Comparison of ENCODE assay signal across 30 cellular contexts in the genomic region with DNA sequence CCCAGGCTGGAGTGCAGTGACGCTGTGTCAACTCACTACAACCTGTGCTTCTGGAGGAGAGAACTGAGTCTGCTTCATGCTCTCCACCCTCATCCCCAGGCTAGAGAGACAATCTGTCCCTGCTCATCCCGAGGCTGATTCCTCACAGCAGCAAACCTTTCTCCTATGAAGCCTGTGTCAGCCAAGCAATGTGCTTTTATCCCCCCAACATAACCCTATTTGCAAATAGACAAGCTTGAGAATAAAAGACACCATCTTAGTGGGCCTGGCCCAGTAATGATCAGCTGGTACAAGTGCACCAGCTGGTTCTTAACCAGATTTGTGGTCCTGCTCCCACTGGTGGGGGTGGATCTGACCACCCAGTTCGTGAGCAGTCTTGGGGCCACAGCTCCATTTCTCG.
"Had no signal": no experiment of that assay in that cellular context is flagged by ENCODE, and none has a peak within 500 bp of the region (broad histone marks: within the 10 kb centered on the region; RNA-seq: fewer than 3 reads in every experiment).

No MANE protein-coding gene starts in this region.

- H3K9me3 Mint-ChIP-seq: activated CD4-positive, alpha-beta memory T cell treated with anti-CD3 and anti-CD28 coated beads, Interleukin-2, amount 10 ng/mL, durations not matched to agents 7 days and 5 days; activated CD4-positive, alpha-beta T cell treated with anti-CD3 and anti-CD28 coated beads, Interleukin-2, amount 10 ng/mL, durations not matched to agents 7 days and 5 days; activated naive CD4-positive, alpha-beta T cell treated with anti-CD3 and anti-CD28 coated beads, Interleukin-2, amount 10 ng/mL, durations not matched to agents 7 days and 5 days; activated T-helper 1 cell treated with anti-CD3 and anti-CD28 coated beads, Interleukin-12 subunit alpha, Interleukin-12 subunit beta, Interleukin-2, Interleukin-4 antibody, amounts not matched to agents 30 ng/mL and 10 ng/mL and 1 ng/mL, durations not matched to agents 14 hours and 24 hours and 36 hours; T-helper 2 cell treated with Interferon-gamma antibody and Interleukin-4, amounts not matched to agents 5 μg/mL and 100 μg/mL, for 36 hours had no signal

- H3K4me1 Mint-ChIP-seq: activated CD4-positive, alpha-beta memory T cell treated with anti-CD3 and anti-CD28 coated beads, Interleukin-2, amount 10 ng/mL, durations not matched to agents 7 days and 5 days; activated CD4-positive, alpha-beta T cell treated with anti-CD3 and anti-CD28 coated beads, Interleukin-2, amount 10 ng/mL, durations not matched to agents 7 days and 5 days; activated CD8-positive, alpha-beta memory T cell treated with anti-CD3 and anti-CD28 coated beads, Interleukin-2, amount 10 ng/mL, durations not matched to agents 7 days and 5 days; activated naive CD4-positive, alpha-beta T cell treated with anti-CD3 and anti-CD28 coated beads, Interleukin-2, amount 10 ng/mL, durations not matched to agents 7 days and 5 days had no signal

- H3K27ac Mint-ChIP-seq: activated CD4-positive, alpha-beta memory T cell treated with anti-CD3 and anti-CD28 coated beads, Interleukin-2, amount 10 ng/mL, durations not matched to agents 7 days and 5 days; activated CD4-positive, alpha-beta T cell treated with anti-CD3 and anti-CD28 coated beads, Interleukin-2, amount 10 ng/mL, durations not matched to agents 7 days and 5 days; activated CD8-positive, alpha-beta memory T cell treated with anti-CD3 and anti-CD28 coated beads, Interleukin-2, amount 10 ng/mL, durations not matched to agents 7 days and 5 days; activated naive CD4-positive, alpha-beta T cell treated with anti-CD3 and anti-CD28 coated beads, Interleukin-2, amount 10 ng/mL, durations not matched to agents 7 days and 5 days; activated naive CD8-positive, alpha-beta T cell; activated T-helper 1 cell treated with anti-CD3 and anti-CD28 coated beads, Interleukin-12 subunit alpha, Interleukin-12 subunit beta, Interleukin-2, Interleukin-4 antibody, amounts not matched to agents 30 ng/mL and 10 ng/mL and 1 ng/mL, durations not matched to agents 14 hours and 24 hours and 36 hours; T-helper 17 cell; T-helper 2 cell treated with Interferon-gamma antibody and Interleukin-4, amounts not matched to agents 5 μg/mL and 100 μg/mL, for 36 hours had no signal

- DNase-seq: activated CD4-positive, alpha-beta memory T cell treated with anti-CD3 and anti-CD28 coated beads, Interleukin-2, amount 10 ng/mL, durations not matched to agents 7 days and 5 days; activated CD4-positive, alpha-beta T cell treated with anti-CD3 and anti-CD28 coated beads for 1 hour; activated CD4-positive, alpha-beta T cell treated with anti-CD3 and anti-CD28 coated beads for 4 hours; activated CD4-positive, alpha-beta T cell treated with anti-CD3 and anti-CD28 coated beads, Interleukin-2, amount 10 ng/mL, durations not matched to agents 7 days and 5 days; activated CD4-positive, alpha-beta T cell treated with anti-CD3 and anti-CD28 coated beads, Interleukin-2, amount 50 U/mL, for 4 hours; activated CD4-positive, CD25-positive, alpha-beta regulatory T cell; activated CD8-positive, alpha-beta memory T cell treated with anti-CD3 and anti-CD28 coated beads, Interleukin-2, amount 10 ng/mL, durations not matched to agents 7 days and 5 days; activated CD8-positive, alpha-beta memory T cell treated with anti-CD3 and anti-CD28 coated beads, Interleukin-2, amount 50 U/mL, for 4 hours; activated gamma-delta T cell; activated naive CD4-positive, alpha-beta T cell; activated naive CD4-positive, alpha-beta T cell treated with anti-CD3 and anti-CD28 coated beads, Interleukin-2, amount 10 ng/mL, durations not matched to agents 7 days and 5 days; activated T-cell treated with anti-CD3 and anti-CD28 coated beads, Interleukin-2, amount 50 U/mL, for 1 hour; amniotic stem cell; anterior cingulate cortex; brain microvascular endothelial cell; caudate nucleus; cortex of kidney; effector CD8-positive, alpha-beta T cell; esophagus squamous epithelium; foreskin melanocyte; heart right ventricle; SW 1271; T-helper 1 cell; T-helper 17 cell; T1000; WERI-Rb-1 had no signal

- H3K27me3 Mint-ChIP-seq: activated CD4-positive, alpha-beta memory T cell treated with anti-CD3 and anti-CD28 coated beads, Interleukin-2, amount 10 ng/mL, durations not matched to agents 7 days and 5 days; activated CD4-positive, alpha-beta T cell treated with anti-CD3 and anti-CD28 coated beads, Interleukin-2, amount 10 ng/mL, durations not matched to agents 7 days and 5 days; activated CD8-positive, alpha-beta memory T cell treated with anti-CD3 and anti-CD28 coated beads, Interleukin-2, amount 10 ng/mL, durations not matched to agents 7 days and 5 days; activated naive CD4-positive, alpha-beta T cell treated with anti-CD3 and anti-CD28 coated beads, Interleukin-2, amount 10 ng/mL, durations not matched to agents 7 days and 5 days; activated naive CD8-positive, alpha-beta T cell; T-helper 17 cell had no signal

- H3K36me3 Mint-ChIP-seq: activated naive CD4-positive, alpha-beta T cell treated with anti-CD3 and anti-CD28 coated beads, Interleukin-2, amount 10 ng/mL, durations not matched to agents 7 days and 5 days had no signal

- ATAC-seq: activated CD8-positive, alpha-beta memory T cell treated with anti-CD3 and anti-CD28 coated beads, Interleukin-2, amount 10 ng/mL, durations not matched to agents 7 days and 5 days; gastroesophageal sphincter; heart right ventricle; T-helper 17 cell had no signal

- H3K4me3 Mint-ChIP-seq: activated CD4-positive, alpha-beta memory T cell treated with anti-CD3 and anti-CD28 coated beads, Interleukin-2, amount 10 ng/mL, durations not matched to agents 7 days and 5 days; activated CD4-positive, alpha-beta T cell treated with anti-CD3 and anti-CD28 coated beads, Interleukin-2, amount 10 ng/mL, durations not matched to agents 7 days and 5 days; activated CD8-positive, alpha-beta memory T cell treated with anti-CD3 and anti-CD28 coated beads, Interleukin-2, amount 10 ng/mL, durations not matched to agents 7 days and 5 days; activated naive CD4-positive, alpha-beta T cell treated with anti-CD3 and anti-CD28 coated beads, Interleukin-2, amount 10 ng/mL, durations not matched to agents 7 days and 5 days; activated naive CD8-positive, alpha-beta T cell; activated T-helper 1 cell treated with anti-CD3 and anti-CD28 coated beads, Interleukin-12 subunit alpha, Interleukin-12 subunit beta, Interleukin-2, Interleukin-4 antibody, amounts not matched to agents 30 ng/mL and 10 ng/mL and 1 ng/mL, durations not matched to agents 14 hours and 24 hours and 36 hours; T-helper 17 cell; T-helper 2 cell treated with Interferon-gamma antibody and Interleukin-4, amounts not matched to agents 5 μg/mL and 100 μg/mL, for 36 hours had no signal
